11 cellular contexts compared by ENCODE assay signal in genomic region chr2:10162586-10163497, GRCh38. TPM values are rescaled to one million over a fixed set of nuclear protein-coding genes. Genes with fewer than 3 reads are reported as not detected.
DNase-seq lines count a peak whose midpoint lies in the region; ATAC-seq, FAIRE-seq and TF ChIP-seq lines count a peak whose summit lies in the region.
"Had no signal": no experiment of that assay in that cellular context is flagged by ENCODE, and none has a peak within 500 bp of the region (broad histone marks: within the 10 kb centered on the region; RNA-seq: fewer than 3 reads in every experiment).

No MANE protein-coding gene starts in this region.

- H3K36me3 ChIP-seq in kidney (ENCODE audit: control insufficient read depth in 1 of 2, insufficient read depth in 2 of 2, low read length in 2 of 2): no peaks in the 10 kb centered on the region
- no peaks in the 10 kb centered on the region for H3K36me3 ChIP-seq in hepatocyte (replicated peaks; ENCODE audit: insufficient read depth, low read depth)
- H3K36me3 ChIP-seq in CD4-positive, alpha-beta memory T cell (ENCODE audit: insufficient read depth, low read length): no peaks in the 10 kb centered on the region

- no peaks in the 10 kb centered on the region for H3K36me3 Mint-ChIP-seq in HFFc6 (ENCODE audit: low read depth)
- peaks cover 9% of the 10 kb centered on the region for H3K36me3 Mint-ChIP-seq in activated naive CD4-positive, alpha-beta T cell treated with anti-CD3 and anti-CD28 coated beads for 36 hours (ENCODE audit: low read depth)
- no peaks in the 10 kb centered on the region for H3K36me3 Mint-ChIP-seq in CD4-positive, alpha-beta memory T cell

- no peak overlapping the region for H3K27ac Mint-ChIP-seq in HFFc6
- H3K27ac Mint-ChIP-seq in activated naive CD4-positive, alpha-beta T cell treated with anti-CD3 and anti-CD28 coated beads for 36 hours: no peak overlapping the region
- no peak overlapping the region for H3K27ac Mint-ChIP-seq in CD4-positive, alpha-beta memory T cell

- H3K4me1 ChIP-seq in kidney (ENCODE audit: control insufficient read depth in 1 of 2, insufficient read depth in 1 of 2, low read depth in 1 of 2, low read length in 2 of 2) (no peaks in the 10 kb centered on the region), hepatocyte (ENCODE audit: insufficient read depth) (peaks cover 6% of the 10 kb centered on the region)
- H3K4me1 ChIP-seq in CD4-positive, alpha-beta memory T cell (ENCODE audit: insufficient read depth, low read length): peaks cover 7% of the 10 kb centered on the region

- no peak overlapping the region for H2AFZ ChIP-seq in hepatocyte

- H3K4me3 Mint-ChIP-seq in HFFc6: no peak overlapping the region
- H3K4me3 Mint-ChIP-seq in activated naive CD4-positive, alpha-beta T cell treated with anti-CD3 and anti-CD28 coated beads for 36 hours: no peak overlapping the region
- no peak overlapping the region for H3K4me3 Mint-ChIP-seq in CD4-positive, alpha-beta memory T cell
- H3K4me3 Mint-ChIP-seq: activated T-cell treated with anti-CD3 and anti-CD28 coated beads, Interleukin-2, amount 50 U/mL, for 24 hours had no signal

- no peaks in the 10 kb centered on the region for H3K79me2 ChIP-seq in hepatocyte

- H3K9ac ChIP-seq in kidney (ENCODE audit: low read length in 2 of 2): no peak overlapping the region

- peak; percentile 48; the same call in 1 of the 2 replicates for TF ChIP-seq CTCF in HFFc6 (IDR thresholded peaks at IDR 0.05)
- TF ChIP-seq CTCF in kidney (IDR thresholded peaks at IDR 0.05; ENCODE audit: borderline replicate concordance, extremely low read depth, insufficient read depth): no peak
- TF ChIP-seq CTCF in hepatocyte (IDR thresholded peaks at IDR 0.05; ENCODE audit: poor library complexity): no peak

- no peak for FAIRE-seq in kidney (lab: Jason Lieb, UNC)

- peaks cover 18% of the 10 kb centered on the region for H3K4me1 Mint-ChIP-seq in HFFc6 (ENCODE audit: low read depth)
- H3K4me1 Mint-ChIP-seq in activated naive CD4-positive, alpha-beta T cell treated with anti-CD3 and anti-CD28 coated beads for 36 hours (ENCODE audit: low read depth): peaks cover 8% of the 10 kb centered on the region
- H3K4me1 Mint-ChIP-seq in CD4-positive, alpha-beta memory T cell: peaks cover 9 to 17% (median 13%) of the 10 kb centered on the region in 4 donors

- peaks cover 1% of the 10 kb centered on the region; the same call in 1 of the 2 replicates for H3K27me3 Mint-ChIP-seq in HFFc6 (ENCODE audit: insufficient read depth)
- H3K27me3 Mint-ChIP-seq in activated naive CD4-positive, alpha-beta T cell treated with anti-CD3 and anti-CD28 coated beads for 36 hours (ENCODE audit: low read depth): no peaks in the 10 kb centered on the region
- H3K27me3 Mint-ChIP-seq in CD4-positive, alpha-beta memory T cell: no peaks in the 10 kb centered on the region
- H3K27me3 Mint-ChIP-seq: activated T-cell treated with anti-CD3 and anti-CD28 coated beads, Interleukin-2, amount 50 U/mL, for 24 hours had no signal

- no peaks in the 10 kb centered on the region for H4K20me1 ChIP-seq in hepatocyte (ENCODE audit: insufficient read depth, poor library complexity, severe bottlenecking)

- H3K4me3 ChIP-seq in kidney (ENCODE audit: low read length in 2 of 2) (no peak overlapping the region), hepatocyte (no peak overlapping the region)
- no peak overlapping the region for H3K4me3 ChIP-seq in CD4-positive, alpha-beta memory T cell (ENCODE audit: low read length in 2 of 2)

- H3K9me3 ChIP-seq in kidney (ENCODE audit: control insufficient read depth in 1 of 2, low read length in 2 of 2) (no peaks in the 10 kb centered on the region), hepatocyte (ENCODE audit: low read depth) (no peaks in the 10 kb centered on the region)
- no peaks in the 10 kb centered on the region for H3K9me3 ChIP-seq in CD4-positive, alpha-beta memory T cell (ENCODE audit: control insufficient read depth in 1 of 2, low read length in 2 of 2)

- no peaks in the 10 kb centered on the region for H3K9me2 ChIP-seq in hepatocyte (replicated peaks; ENCODE audit: insufficient read depth)

- H3K27me3 ChIP-seq in hepatocyte: no peaks in the 10 kb centered on the region
- no peaks in the 10 kb centered on the region for H3K27me3 ChIP-seq in CD4-positive, alpha-beta memory T cell (ENCODE audit: insufficient read depth, low read length)

- H3K9me3 Mint-ChIP-seq in HFFc6: no peaks in the 10 kb centered on the region
- no peaks in the 10 kb centered on the region for H3K9me3 Mint-ChIP-seq in activated naive CD4-positive, alpha-beta T cell treated with anti-CD3 and anti-CD28 coated beads for 36 hours
- no peaks in the 10 kb centered on the region for H3K9me3 Mint-ChIP-seq in CD4-positive, alpha-beta memory T cell
- H3K9me3 Mint-ChIP-seq: activated T-cell treated with anti-CD3 and anti-CD28 coated beads, Interleukin-2, amount 50 U/mL, for 24 hours had no signal

- CTCF ChIA-PET in activated naive CD4-positive, alpha-beta T cell treated with anti-CD3 and anti-CD28 coated beads for 36 hours (lab: Charles Lee): interaction anchor here (1.2 to 3.6 kb wide), 2 partner anchors 246 to 272 kb away, joined by 5 to 18 read pairs; no protein-coding TSS in a partner anchor
- CTCF ChIA-PET in CD4-positive, alpha-beta memory T cell (lab: Charles Lee; ENCODE audit: partially characterized antibody): interaction anchor here (0.8 to 5.1 kb wide), 2 partner anchors 246 to 272 kb away, joined by 3 to 31 read pairs; no protein-coding TSS in a partner anchor

- POLR2A ChIA-PET in CD4-positive, alpha-beta memory T cell (lab: Charles Lee; ENCODE audit: partially characterized antibody): no interaction called here

- whole genome bisulfite sequencing in hepatocyte (ENCODE audit: low lambda C conversion rate, missing lambda C conversion rate): 86% methylated on average over 15 of the region's 18 CpGs

- H3K4me2 ChIP-seq in hepatocyte: no peak overlapping the region

- intact Hi-C loops in kidney (cut with DNase I): no loop called here
- intact Hi-C loops in activated naive CD4-positive, alpha-beta T cell treated with anti-CD3 and anti-CD28 coated beads for 36 hours (cut with micrococcal nuclease): no loop called here
- intact Hi-C loops in CD4-positive, alpha-beta memory T cell (cut with micrococcal nuclease): no loop called here

- DNase-seq in COLO668 (lab: John Stamatoyannopoulos, UW; ENCODE audit: unreplicated experiment): peak; percentile 25
- no peak for DNase-seq in HFFc6
- peak; percentile 63 for DNase-seq in kidney
- DNase-seq in hepatocyte (ENCODE audit: low spot score): no peak
- DNase-seq in activated naive CD4-positive, alpha-beta T cell treated with anti-CD3 and anti-CD28 coated beads for 36 hours: no peak
- no peak for DNase-seq in CD4-positive, alpha-beta memory T cell
- no peak for DNase-seq in T-helper 1 cell
- DNase-seq: activated T-cell treated with anti-CD3 and anti-CD28 coated beads, Interleukin-2, amount 50 U/mL, for 24 hours; effector CD8-positive, alpha-beta T cell; SIG-M5 had no signal

- no peak overlapping the region for H3K27ac ChIP-seq in kidney (ENCODE audit: low read depth in 2 of 2, low read length in 2 of 2)
- H3K27ac ChIP-seq in hepatocyte: no peak overlapping the region
- no peak overlapping the region for H3K27ac ChIP-seq in CD4-positive, alpha-beta memory T cell (ENCODE audit: low read depth, low read length)

- ATAC-seq in SK-N-SH treated with all-trans-retinoic acid at 6 μM for 48 hours: 0 out of 3 replicates have a peak, but pooled peaks have one; percentile 11

TF ChIP-seq in SK-N-SH treated with all-trans-retinoic acid at 6 μM for 48 hours, 23 proteins besides CTCF, POLR2A, EP300 and RAD21:
- TF ChIP-seq PPARA (CRISPR knock-in tag; IDR thresholded peaks at IDR 0.05; ENCODE audit: borderline replicate concordance) (no peak), ZFP3 (CRISPR knock-in tag; IDR thresholded peaks at IDR 0.05) (no peak), ARNTL (CRISPR knock-in tag; IDR thresholded peaks at IDR 0.05; ENCODE audit: borderline replicate concordance, low read depth) (no peak), ZNF8 (CRISPR knock-in tag; IDR thresholded peaks at IDR 0.05) (no peak), ZNF70 (CRISPR knock-in tag; IDR thresholded peaks at IDR 0.05) (no peak), ESRRG (CRISPR knock-in tag; IDR thresholded peaks at IDR 0.05) (no peak), BACH2 (CRISPR knock-in tag; IDR thresholded peaks at IDR 0.05; ENCODE audit: borderline replicate concordance) (no peak)

RNA-seq across cellular contexts. Expression of gene RRM2, which starts 40.3 kb away (rescaled TPM):
- total RNA-seq in HFFc6 (2021; fragmentation: NEBNext Ultra II Directional; extraction: Animal tissue kit (Norgen Biotek cat#: 25700)): 100 to 1,000 TPM in 5 of 6 experiments, 10 to 100 TPM in 1; 76.4 to 179 (median 158) TPM
- total RNA-seq in kidney: 5.5 TPM
- 3.6 TPM for polyA plus RNA-seq in kidney (ENCODE audit: insufficient read depth, low read depth, low replicate concordance)
- 15.2 and 20.0 TPM in 2 replicates for total RNA-seq in hepatocyte
- 40.9 and 49.7 TPM in 2 replicates for polyA plus RNA-seq in hepatocyte
- 100 to 1,000 TPM; 466 to 514 TPM for total RNA-seq in activated naive CD4-positive, alpha-beta T cell treated with anti-CD3 and anti-CD28 coated beads for 36 hours
- under 1 TPM in 1 of 2 experiments, not detected in 1; 0.42 TPM for total RNA-seq in CD4-positive, alpha-beta memory T cell
- polyA plus RNA-seq in CD4-positive, alpha-beta memory T cell: under 1 TPM; 0.48 to 0.77 TPM

Comparison
In these comparisons a context has a peak if more than half of its experiments do, and no peak if none do; other contexts are left out.
1. DNase-seq: peak in COLO668 (single experiment) and kidney (single experiment); none in HFFc6 (single experiment), hepatocyte (single experiment), activated naive CD4-positive, alpha-beta T cell treated with anti-CD3 and anti-CD28 coated beads for 36 hours (single experiment), CD4-positive, alpha-beta memory T cell (0 of 5) and T-helper 1 cell (0 of 5).